13 cellular contexts compared by ENCODE assay signal in the genomic region with DNA sequence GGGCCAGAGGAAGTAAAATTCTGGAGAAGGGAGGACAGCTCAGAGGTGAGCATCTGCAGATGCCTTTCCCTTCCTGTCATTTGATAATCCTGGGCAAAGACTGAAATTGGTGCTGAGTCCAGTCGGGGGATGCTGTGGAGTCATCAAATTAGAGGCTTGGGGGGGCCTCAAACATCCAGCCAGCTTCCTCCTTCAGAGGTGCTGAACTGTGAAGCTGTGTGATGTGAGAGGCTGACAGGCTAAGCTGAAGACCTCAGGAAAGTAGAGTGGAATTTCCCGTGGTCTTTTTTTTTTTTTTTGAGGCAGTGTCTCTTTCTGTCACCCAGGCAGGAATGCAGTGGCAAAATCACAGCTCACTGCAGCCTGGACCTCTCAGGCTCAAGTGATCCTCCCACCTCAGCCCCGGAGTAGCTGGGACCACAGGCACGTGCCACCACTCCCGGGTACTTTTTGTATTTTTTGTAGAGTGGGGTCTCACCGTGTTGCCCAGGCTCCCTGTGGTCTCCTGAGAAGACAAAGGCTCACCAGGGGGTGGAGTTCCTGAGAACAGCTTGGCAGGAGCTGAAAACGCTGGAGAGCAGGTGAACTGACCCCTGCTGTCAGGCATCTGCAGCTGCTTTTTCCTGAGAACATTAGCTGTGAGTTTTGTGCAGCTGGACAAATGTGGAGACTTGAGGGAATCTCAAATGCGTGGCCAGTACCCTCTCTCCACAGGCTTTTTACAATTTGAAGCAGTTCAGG. TPM values are rescaled to one million over a fixed set of nuclear protein-coding genes. Genes with fewer than 3 reads are reported as not detected.
DNase-seq lines count a peak whose midpoint lies in the region; ATAC-seq and TF ChIP-seq lines count a peak whose summit lies in the region.
"Had no signal": no experiment of that assay in that cellular context is flagged by ENCODE, and none has a peak within 500 bp of the region (broad histone marks: within the 10 kb centered on the region; RNA-seq: fewer than 3 reads in every experiment).

No MANE protein-coding gene starts in this region.

- H3K27me3 Mint-ChIP-seq in type B pancreatic cell: peaks cover 19% of the 10 kb centered on the region

- DNase-seq in activated CD8-positive, alpha-beta memory T cell treated with anti-CD3 and anti-CD28 coated beads, Interleukin-2, amount 50 U/mL, for 48 hours: peak; percentile 6
- no peak for DNase-seq in activated CD8-positive, alpha-beta memory T cell treated with anti-CD3 and anti-CD28 coated beads for 24 hours
- DNase-seq in NCI-H1930 (lab: John Stamatoyannopoulos, UW) (peak; percentile 36 to 39), body of pancreas (peak; percentile 33 to 69 (median 60)), type B pancreatic cell (ENCODE audit: extremely low spot score, unreplicated experiment) (no peak), activated gamma-delta T cell treated with Interleukin-2 at 50 U/mL for 16 hours (no peak)
- DNase-seq: activated T-cell treated with anti-CD3 and anti-CD28 coated beads, Interleukin-2, amount 50 U/mL, for 24 hours; NCI-H446 treated with DMSO at 0.1 percent for 48 hours; uterus had no signal

- 14 to 15% methylated on average over 5 to 8 of the region's 8 CpGs for WGBS in body of pancreas, 2 donors

- no peaks in the 10 kb centered on the region for H3K27me3 ChIP-seq in body of pancreas
- H3K27me3 ChIP-seq: uterus had no signal

- no peak overlapping the region for H3K27ac Mint-ChIP-seq in type B pancreatic cell
- H3K27ac Mint-ChIP-seq: activated T-cell treated with anti-CD3 and anti-CD28 coated beads, Interleukin-2, amount 50 U/mL, for 24 hours had no signal

- peaks cover 20% of the 10 kb centered on the region for H3K4me1 ChIP-seq in body of pancreas
- H3K4me1 ChIP-seq: uterus had no signal

- H3K36me3 Mint-ChIP-seq in type B pancreatic cell: no peaks in the 10 kb centered on the region

- intact Hi-C loops in body of pancreas (cut with DNase I): no loop called here

- H3K4me3 Mint-ChIP-seq in type B pancreatic cell: no peak overlapping the region
- H3K4me3 Mint-ChIP-seq: activated T-cell treated with anti-CD3 and anti-CD28 coated beads, Interleukin-2, amount 50 U/mL, for 24 hours had no signal

- H3K36me3 ChIP-seq in body of pancreas (replicated peaks in 1 of 2; ENCODE audit: insufficient read depth in 1 of 2, low read depth in 2 of 2): no peaks in the 10 kb centered on the region
- H3K36me3 ChIP-seq: uterus had no signal

- H3K4me1 Mint-ChIP-seq in type B pancreatic cell (ENCODE audit: unreplicated experiment): peaks cover 5% of the 10 kb centered on the region

- TF ChIP-seq CTCF in body of pancreas (IDR thresholded peaks at IDR 0.05) (peak; percentile 15 to 73 (median 48)), type B pancreatic cell (conservative IDR thresholded peaks at IDR 0.05) (peak; percentile 26)

- no peak for TF ChIP-seq POLR2A in body of pancreas (IDR thresholded peaks at IDR 0.05)

- no peaks in the 10 kb centered on the region for H3K9me3 ChIP-seq in body of pancreas
- H3K9me3 ChIP-seq: uterus had no signal

- H3K4me3 ChIP-seq in body of pancreas: no peak overlapping the region
- H3K4me3 ChIP-seq: uterus had no signal

- ATAC-seq in body of pancreas (peak; percentile 30), GM18867 (IDR thresholded peaks at IDR 0.05; ENCODE audit: unreplicated experiment) (no peak), GM21529 (IDR thresholded peaks at IDR 0.05; ENCODE audit: unreplicated experiment) (no peak)

- H3K9me3 Mint-ChIP-seq in type B pancreatic cell: peaks cover 11% of the 10 kb centered on the region
- H3K9me3 Mint-ChIP-seq: activated T-cell treated with anti-CD3 and anti-CD28 coated beads, Interleukin-2, amount 50 U/mL, for 24 hours had no signal

- no peak overlapping the region for H3K27ac ChIP-seq in body of pancreas
- H3K27ac ChIP-seq: uterus had no signal

RNA-seq across cellular contexts. Expression of gene TCL1B, which starts 6.1 kb away (rescaled TPM):
- not detected for total RNA-seq in body of pancreas
- not detected in 2 replicates for total RNA-seq in type B pancreatic cell (ENCODE audit: low replicate concordance)
- total RNA-seq: pulmonary artery endothelial cell; T-helper 1 cell treated with Interleukin-12 subunit alpha and Interleukin-12 subunit beta and Interleukin-4 antibody, amounts not matched to agents 30 ng/mL and 1 ng/mL, for 36 hours had no signal

RNA-seq across cellular contexts. Expression of gene TCL1A, which starts 33.8 kb away (rescaled TPM):
- total RNA-seq in body of pancreas: not detected
- not detected in 2 replicates for total RNA-seq in type B pancreatic cell (ENCODE audit: low replicate concordance)
- total RNA-seq: pulmonary artery endothelial cell; T-helper 1 cell treated with Interleukin-12 subunit alpha and Interleukin-12 subunit beta and Interleukin-4 antibody, amounts not matched to agents 30 ng/mL and 1 ng/mL, for 36 hours had no signal

Comparison
In these comparisons a context has a peak if more than half of its experiments do, and no peak if none do; other contexts are left out.
1. DNase-seq: peak in activated CD8-positive, alpha-beta memory T cell treated with anti-CD3 and anti-CD28 coated beads, Interleukin-2, amount 50 U/mL, for 48 hours (single experiment), NCI-H1930 (2 of 2) and body of pancreas (4 of 4); none in activated CD8-positive, alpha-beta memory T cell treated with anti-CD3 and anti-CD28 coated beads for 24 hours (single experiment), type B pancreatic cell (single experiment) and activated gamma-delta T cell treated with Interleukin-2 at 50 U/mL for 16 hours (single experiment).